ENCODE assay signal across 23 cellular contexts in genomic region chr18:79467126-79467525, GRCh38.
"Had no signal": no experiment of that assay in that cellular context is flagged by ENCODE, and none has a peak within 500 bp of the region (broad histone marks: within the 10 kb centered on the region; RNA-seq: fewer than 3 reads in every experiment).

No MANE protein-coding gene starts in this region.

- H3K4me1 ChIP-seq: parathyroid adenoma, right lobe of liver, uterus had no signal

- H3K4me3 ChIP-seq: dorsolateral prefrontal cortex, right lobe of liver, tibial nerve, uterus had no signal

- H3K79me2 ChIP-seq: parathyroid adenoma had no signal

- H3K9me3 ChIP-seq: right lobe of liver, tibial nerve, uterus had no signal

- FAIRE-seq: colon, small intestine, TTC549 had no signal

- H3K27me3 Mint-ChIP-seq: activated CD4-positive, alpha-beta memory T cell treated with anti-CD3 and anti-CD28 coated beads for 36 hours; activated naive CD8-positive, alpha-beta T cell treated with anti-CD3 and anti-CD28 coated beads, Interleukin-2, amount 50 U/mL, for 24 hours; natural killer cell treated with Interleukin-12 subunit alpha and Interleukin-12 subunit beta and Interleukin-15 and Interleukin-18, amount 100 ng/mL, for 72 hours had no signal

- H3K27ac Mint-ChIP-seq: activated CD4-positive, alpha-beta memory T cell treated with anti-CD3 and anti-CD28 coated beads for 36 hours; activated T-helper 2 cell treated with anti-CD3 and anti-CD28 coated beads, Interferon-gamma antibody, Interleukin-2, Interleukin-4, amounts not matched to agents 10 μg/mL and 5 μg/mL and 100 μg/mL, durations not matched to agents 14 hours and 24 hours and 36 hours; natural killer cell treated with Interleukin-12 subunit alpha and Interleukin-12 subunit beta and Interleukin-15 and Interleukin-18, amount 100 ng/mL, for 72 hours; WTC11 had no signal

- H3K27me3 ChIP-seq: right lobe of liver, tibial nerve, uterus had no signal

- ATAC-seq: activated naive CD8-positive, alpha-beta T cell treated with anti-CD3 and anti-CD28 coated beads, Interleukin-2, amount 50 U/mL, for 24 hours; natural killer cell treated with Interleukin-12 subunit alpha and Interleukin-12 subunit beta and Interleukin-15 and Interleukin-18, amount 100 ng/mL, for 72 hours; right lobe of liver; WTC11 had no signal

- H2AFZ ChIP-seq: parathyroid adenoma had no signal

- H3K4me1 Mint-ChIP-seq: endodermal cell had no signal

- H3K9me3 Mint-ChIP-seq: activated CD4-positive, alpha-beta memory T cell treated with anti-CD3 and anti-CD28 coated beads for 36 hours; activated naive CD8-positive, alpha-beta T cell treated with anti-CD3 and anti-CD28 coated beads, Interleukin-2, amount 50 U/mL, for 24 hours; activated T-helper 2 cell treated with anti-CD3 and anti-CD28 coated beads, Interferon-gamma antibody, Interleukin-2, Interleukin-4, amounts not matched to agents 10 μg/mL and 5 μg/mL and 100 μg/mL, durations not matched to agents 14 hours and 24 hours and 36 hours; brain; endodermal cell; natural killer cell treated with Interleukin-12 subunit alpha and Interleukin-12 subunit beta and Interleukin-15 and Interleukin-18, amount 100 ng/mL, for 72 hours; WTC11 had no signal

- H3K27ac ChIP-seq: dorsolateral prefrontal cortex, epithelial cell of prostate, parathyroid adenoma, right lobe of liver, uterus had no signal

- H3K36me3 Mint-ChIP-seq: brain; natural killer cell treated with Interleukin-12 subunit alpha and Interleukin-12 subunit beta and Interleukin-15 and Interleukin-18, amount 100 ng/mL, for 72 hours had no signal

- H3K36me3 ChIP-seq: right lobe of liver, uterus had no signal

- H3K4me3 Mint-ChIP-seq: activated CD4-positive, alpha-beta memory T cell treated with anti-CD3 and anti-CD28 coated beads for 36 hours; activated naive CD8-positive, alpha-beta T cell treated with anti-CD3 and anti-CD28 coated beads, Interleukin-2, amount 50 U/mL, for 24 hours; brain; endodermal cell; natural killer cell treated with Interleukin-12 subunit alpha and Interleukin-12 subunit beta and Interleukin-15 and Interleukin-18, amount 100 ng/mL, for 72 hours; WTC11 had no signal

- DNase-seq: activated CD4-positive, alpha-beta memory T cell treated with anti-CD3 and anti-CD28 coated beads for 36 hours; activated CD4-positive, alpha-beta T cell treated with anti-CD3 and anti-CD28 coated beads for 4 hours; activated naive CD4-positive, alpha-beta T cell treated with Interleukin-2 at 50 U/mL for 16 hours; activated naive CD8-positive, alpha-beta T cell treated with anti-CD3 and anti-CD28 coated beads, Interleukin-2, amount 50 U/mL, for 24 hours; anterior cingulate cortex; caudate nucleus; dorsolateral prefrontal cortex; endodermal cell; foreskin fibroblast; right lobe of liver; small intestine; stimulated activated CD4-positive, alpha-beta T cell treated with anti-CD3 and anti-CD28 coated beads, Interleukin-4, amount 100 ng/mL, for 4 hours; substantia nigra; uterus had no signal

- H3K9ac ChIP-seq: parathyroid adenoma had no signal
